ENCODE assay signal across 1 cellular context in the genomic region with DNA sequence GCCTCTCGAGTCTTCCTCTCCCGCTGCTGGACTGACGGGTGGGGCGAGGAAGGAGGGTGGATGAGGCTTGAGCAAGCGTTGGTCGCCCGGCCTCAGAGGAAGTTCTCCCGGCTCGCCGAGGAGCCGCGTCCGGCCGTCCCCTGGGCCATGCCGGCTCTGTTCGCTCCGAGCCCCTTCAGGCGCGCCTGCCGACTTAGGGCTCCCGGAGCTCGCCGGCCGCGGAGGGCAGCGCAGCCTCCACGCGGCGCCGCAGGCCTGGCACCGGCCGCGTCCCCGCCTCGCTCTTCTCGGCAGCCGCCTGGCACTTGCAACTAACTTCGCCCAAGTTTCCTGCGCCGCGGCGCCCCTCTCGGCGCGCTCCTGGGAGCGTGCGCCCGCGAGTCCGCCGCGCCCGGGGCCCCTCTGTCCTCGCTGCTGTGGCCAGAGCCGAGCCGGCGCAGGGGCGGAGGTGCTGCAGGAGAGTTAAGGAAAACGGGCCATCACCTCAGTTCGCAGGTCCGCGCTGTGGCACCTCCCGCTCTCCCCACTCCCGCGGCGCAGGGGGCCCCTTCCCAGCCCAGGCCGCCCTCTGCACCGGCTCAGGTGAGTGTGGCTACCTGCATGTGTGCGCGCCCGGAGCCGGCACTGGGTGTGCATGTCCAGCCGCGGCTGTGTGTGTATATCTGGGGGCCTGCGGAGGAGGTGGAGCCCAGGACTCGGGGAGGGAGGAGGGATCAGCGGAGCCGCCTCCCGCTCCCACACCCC.
TF ChIP-seq lines count a peak whose summit lies in the region.

No MANE protein-coding gene starts in this region.

TF ChIP-seq in WTC11, 78 proteins besides CTCF, POLR2A, EP300 and RAD21 (continued from another document):
- TF ChIP-seq PRRX2 (CRISPR knock-in tag; IDR thresholded peaks at IDR 0.05): no peak
